In the genomic region with DNA sequence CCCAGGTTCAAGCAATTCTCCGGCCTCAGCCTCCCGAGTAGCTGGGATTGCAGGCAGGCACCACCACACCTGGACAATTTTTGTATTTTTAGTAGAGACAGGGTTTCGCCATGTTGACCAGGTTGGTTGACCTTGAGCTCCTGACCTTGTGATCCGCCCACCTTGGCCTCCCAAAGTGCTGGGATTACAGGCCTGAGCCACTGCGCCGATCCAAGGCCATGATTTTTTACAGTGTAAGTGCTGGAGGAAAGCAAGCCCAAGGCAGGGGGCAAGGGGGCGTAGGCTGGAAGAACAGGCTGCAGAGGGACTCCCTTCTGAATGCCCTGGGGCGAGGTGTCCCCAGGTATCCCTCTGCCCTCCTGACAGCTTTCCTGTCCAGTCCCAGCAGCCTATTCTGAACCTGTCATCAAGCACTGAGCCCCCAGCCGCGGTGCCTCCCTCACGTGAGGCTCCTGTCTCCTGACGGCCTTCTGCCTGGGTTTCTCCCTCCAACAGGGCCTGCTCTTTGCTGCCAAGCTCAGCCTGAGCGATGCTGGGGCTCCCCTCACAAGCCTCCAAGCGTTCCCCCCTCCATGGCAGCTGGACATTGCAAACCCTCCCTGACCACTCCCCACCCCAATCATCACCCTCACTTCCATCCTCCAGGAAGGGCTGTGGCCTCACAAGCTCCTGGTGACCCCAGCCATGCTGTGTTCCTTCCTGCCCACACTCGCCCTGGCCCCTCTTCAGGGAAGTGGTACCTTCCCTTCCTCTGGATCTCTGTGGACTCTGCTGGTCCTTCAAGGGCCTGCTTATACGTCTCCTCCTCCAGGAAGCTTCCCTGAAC, we compare ENCODE assay signal across 16 cellular contexts. TPM values are rescaled to one million over a fixed set of nuclear protein-coding genes. Genes with fewer than 3 reads are reported as not detected.
DNase-seq lines count a peak whose midpoint lies in the region; ATAC-seq lines count a peak whose summit lies in the region.
"Had no signal": no experiment of that assay in that cellular context is flagged by ENCODE, and none has a peak within 500 bp of the region (broad histone marks: within the 10 kb centered on the region; RNA-seq: fewer than 3 reads in every experiment).

No MANE protein-coding gene starts in this region.

- H3K27me3 ChIP-seq in SJCRH30: 0 out of 2 replicates have a peak, but pooled peaks cover 5% of the 10 kb centered on the region

- H3K9me3 ChIP-seq in SJCRH30 (replicated peaks): no peaks in the 10 kb centered on the region

- peaks cover 42% of the 10 kb centered on the region for H3K4me1 Mint-ChIP-seq in activated naive CD8-positive, alpha-beta T cell treated with anti-CD3 and anti-CD28 coated beads, Interleukin-2, amount 10 ng/mL, durations not matched to agents 7 days and 5 days
- peaks cover 62% of the 10 kb centered on the region for H3K4me1 Mint-ChIP-seq in activated naive CD8-positive, alpha-beta T cell treated with anti-CD3 and anti-CD28 coated beads for 36 hours
- peaks cover 34% of the 10 kb centered on the region for H3K4me1 Mint-ChIP-seq in activated T-helper 17 cell treated with anti-CD3 and anti-CD28 coated beads, Interleukin-2, amount 50 U/mL, for 72 hours

- no peak overlapping the region for H3K27ac ChIP-seq in SJCRH30
- H3K27ac ChIP-seq: KMS-11 had no signal

- H3K4me3 ChIP-seq in SJCRH30: no peak overlapping the region

- no peaks in the 10 kb centered on the region for H3K36me3 ChIP-seq in SJCRH30

- H3K36me3 Mint-ChIP-seq in activated naive CD8-positive, alpha-beta T cell treated with anti-CD3 and anti-CD28 coated beads, Interleukin-2, amount 10 ng/mL, durations not matched to agents 7 days and 5 days: peaks cover 2% of the 10 kb centered on the region
- no peaks in the 10 kb centered on the region for H3K36me3 Mint-ChIP-seq in activated naive CD8-positive, alpha-beta T cell treated with anti-CD3 and anti-CD28 coated beads for 36 hours
- peaks cover 6% of the 10 kb centered on the region for H3K36me3 Mint-ChIP-seq in activated T-helper 17 cell treated with anti-CD3 and anti-CD28 coated beads, Interleukin-2, amount 50 U/mL, for 72 hours (ENCODE audit: low read depth)

- POLR2A ChIA-PET in activated naive CD8-positive, alpha-beta T cell treated with anti-CD3 and anti-CD28 coated beads, Interleukin-2, amount 10 ng/mL, durations not matched to agents 7 days and 5 days (lab: Charles Lee): interaction anchor here (0.7 to 4.3 kb wide), 5 partner anchors 14 to 38 kb away, joined by 3 to 33 read pairs (median 6); no protein-coding TSS in a partner anchor

- DNase-seq in activated naive CD8-positive, alpha-beta T cell treated with anti-CD3 and anti-CD28 coated beads, Interleukin-2, amount 10 ng/mL, durations not matched to agents 7 days and 5 days: no peak
- no peak for DNase-seq in activated naive CD8-positive, alpha-beta T cell treated with anti-CD3 and anti-CD28 coated beads for 36 hours
- peak; percentile 43 for DNase-seq in islet precursor cell
- no peak for DNase-seq in SJCRH30
- DNase-seq in NCI-H1436 (lab: John Stamatoyannopoulos, UW): no peak
- DNase-seq: C1 segment of cervical spinal cord, DMS 273 treated with DMSO at 0.1 percent for 48 hours, GOT3, NCI-H510A treated with DMSO at 0.1 percent for 48 hours, NCI-H82 had no signal

- no peaks in the 10 kb centered on the region for H3K27me3 Mint-ChIP-seq in activated naive CD8-positive, alpha-beta T cell treated with anti-CD3 and anti-CD28 coated beads, Interleukin-2, amount 10 ng/mL, durations not matched to agents 7 days and 5 days
- no peaks in the 10 kb centered on the region for H3K27me3 Mint-ChIP-seq in activated naive CD8-positive, alpha-beta T cell treated with anti-CD3 and anti-CD28 coated beads for 36 hours
- H3K27me3 Mint-ChIP-seq in activated T-helper 17 cell treated with anti-CD3 and anti-CD28 coated beads, Interleukin-2, amount 50 U/mL, for 72 hours: no peaks in the 10 kb centered on the region

- no peaks in the 10 kb centered on the region for H3K4me1 ChIP-seq in SJCRH30

- no peak for ATAC-seq in activated naive CD8-positive, alpha-beta T cell treated with anti-CD3 and anti-CD28 coated beads, Interleukin-2, amount 10 ng/mL, durations not matched to agents 7 days and 5 days (ENCODE audit: low read depth)
- ATAC-seq in activated T-helper 17 cell treated with anti-CD3 and anti-CD28 coated beads, Interleukin-2, amount 50 U/mL, for 72 hours (replicated peaks): no peak
- no peak for ATAC-seq in GM21526 (IDR thresholded peaks at IDR 0.05; ENCODE audit: low FRiP score, unreplicated experiment)
- ATAC-seq in HG03432 (IDR thresholded peaks at IDR 0.05; ENCODE audit: unreplicated experiment): no peak
- ATAC-seq: Panc1, Right ventricle myocardium inferior had no signal

- peak overlapping the region; percentile 43 for H3K27ac Mint-ChIP-seq in activated naive CD8-positive, alpha-beta T cell treated with anti-CD3 and anti-CD28 coated beads, Interleukin-2, amount 10 ng/mL, durations not matched to agents 7 days and 5 days
- H3K27ac Mint-ChIP-seq in activated naive CD8-positive, alpha-beta T cell treated with anti-CD3 and anti-CD28 coated beads for 36 hours: no peak overlapping the region
- H3K27ac Mint-ChIP-seq in activated T-helper 17 cell treated with anti-CD3 and anti-CD28 coated beads, Interleukin-2, amount 50 U/mL, for 72 hours: peak overlapping the region; percentile 88

- H3K9me3 Mint-ChIP-seq in activated naive CD8-positive, alpha-beta T cell treated with anti-CD3 and anti-CD28 coated beads, Interleukin-2, amount 10 ng/mL, durations not matched to agents 7 days and 5 days: no peaks in the 10 kb centered on the region
- H3K9me3 Mint-ChIP-seq in activated naive CD8-positive, alpha-beta T cell treated with anti-CD3 and anti-CD28 coated beads for 36 hours: no peaks in the 10 kb centered on the region
- no peaks in the 10 kb centered on the region for H3K9me3 Mint-ChIP-seq in activated T-helper 17 cell treated with anti-CD3 and anti-CD28 coated beads, Interleukin-2, amount 50 U/mL, for 72 hours

- no peak overlapping the region for H3K4me3 Mint-ChIP-seq in activated naive CD8-positive, alpha-beta T cell treated with anti-CD3 and anti-CD28 coated beads, Interleukin-2, amount 10 ng/mL, durations not matched to agents 7 days and 5 days
- no peak overlapping the region for H3K4me3 Mint-ChIP-seq in activated naive CD8-positive, alpha-beta T cell treated with anti-CD3 and anti-CD28 coated beads for 36 hours
- no peak overlapping the region for H3K4me3 Mint-ChIP-seq in activated T-helper 17 cell treated with anti-CD3 and anti-CD28 coated beads, Interleukin-2, amount 50 U/mL, for 72 hours

RNA-seq across cellular contexts. Expression of a gene that starts 37.6 kb away (rescaled TPM):
- 100 to 1,000 TPM; 207 to 218 TPM for total RNA-seq in activated naive CD8-positive, alpha-beta T cell treated with anti-CD3 and anti-CD28 coated beads, Interleukin-2, amount 10 ng/mL, durations not matched to agents 7 days and 5 days
- 10 to 100 TPM; 58.2 to 58.4 TPM for total RNA-seq in activated naive CD8-positive, alpha-beta T cell treated with anti-CD3 and anti-CD28 coated beads for 36 hours
- 100 to 1,000 TPM in 1 of 2 donors, 10 to 100 TPM in 1; 57.8 to 185 TPM for total RNA-seq in activated T-helper 17 cell treated with anti-CD3 and anti-CD28 coated beads, Interleukin-2, amount 50 U/mL, for 72 hours
- total RNA-seq in SJCRH30 (2014; rRNA removed; shearing (Covaris generic)): 5.1 and 5.6 TPM in 2 replicates
